ENCODE assay signal across 13 cellular contexts in the genomic region with DNA sequence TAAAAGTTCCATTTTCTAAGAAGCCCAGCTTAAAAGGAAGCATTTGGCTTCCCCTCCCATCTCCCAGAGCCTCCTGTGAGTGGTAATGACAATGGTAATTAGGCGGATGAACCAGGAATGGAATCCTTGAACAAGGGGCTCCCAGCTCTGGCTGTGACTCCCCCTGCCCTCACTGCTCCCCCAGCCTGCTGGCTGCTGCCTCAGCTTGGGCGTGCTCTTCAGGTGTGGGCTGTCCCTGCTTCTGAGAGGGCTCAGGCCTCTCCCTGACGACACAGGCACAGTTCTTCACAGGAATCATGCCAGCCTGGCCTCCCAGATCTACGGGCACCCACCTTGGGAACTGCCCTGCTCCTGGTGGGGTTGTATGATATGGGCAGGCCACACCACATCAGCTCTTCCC.
A peak's percentile ranks its signal among the peaks of the same experiment; 100 is the strongest.
DNase-seq lines count a peak whose midpoint lies in the region; ATAC-seq and TF ChIP-seq lines count a peak whose summit lies in the region.
"Had no signal": no experiment of that assay in that cellular context is flagged by ENCODE, and none has a peak within 500 bp of the region (broad histone marks: within the 10 kb centered on the region; RNA-seq: fewer than 3 reads in every experiment).

No MANE protein-coding gene starts in this region.

- H3K27me3 ChIP-seq in heart right ventricle = no peaks in the 10 kb centered on the region
- no peaks in the 10 kb centered on the region for H3K27me3 ChIP-seq in esophagus muscularis mucosa
- no peaks in the 10 kb centered on the region for H3K27me3 ChIP-seq in neural progenitor cell
- H3K27me3 ChIP-seq: BE2C had no signal

- peaks cover 4% of the 10 kb centered on the region for H3K27me3 Mint-ChIP-seq in neural progenitor cell (ENCODE audit: insufficient read depth, low read depth)

- TF ChIP-seq POLR2A in esophagus muscularis mucosa (IDR thresholded peaks at IDR 0.05; ENCODE audit: low read depth) = no peak

- no peaks in the 10 kb centered on the region for H3K79me2 ChIP-seq in neural progenitor cell (ENCODE audit: low read depth)

- H3K4me1 ChIP-seq in heart right ventricle (no peaks in the 10 kb centered on the region), esophagus muscularis mucosa (no peaks in the 10 kb centered on the region), neural progenitor cell (peaks cover 12% of the 10 kb centered on the region)
- H3K4me1 ChIP-seq: A549, BE2C had no signal

- no peak overlapping the region for H2AFZ ChIP-seq in neural progenitor cell (replicated peaks)
- H2AFZ ChIP-seq: GM23338 had no signal

- TF ChIP-seq CTCF in heart right ventricle (IDR thresholded peaks at IDR 0.05) (no peak), esophagus muscularis mucosa (IDR thresholded peaks at IDR 0.05) (no peak), neural progenitor cell (IDR thresholded peaks at IDR 0.05) (no peak)

- peaks cover 39% of the 10 kb centered on the region for H3K36me3 Mint-ChIP-seq in neural progenitor cell
- H3K36me3 Mint-ChIP-seq: CD4-positive, alpha-beta memory T cell had no signal

- peak; percentile 10 for DNase-seq in cardiac septum (ENCODE audit: low spot score)
- DNase-seq in heart right ventricle = no peak
- peak; percentile 83 for DNase-seq in esophagus muscularis mucosa (ENCODE audit: extremely low spot score)
- DNase-seq in neural progenitor cell (ENCODE audit: low spot score) = no peak
- DNase-seq in NCI-H187 (lab: John Stamatoyannopoulos, UW) = no peak
- no peak for DNase-seq in SHP77 treated with DMSO at 0.1 percent for 48 hours (lab: John Stamatoyannopoulos, UW)
- DNase-seq: BE2C; CD4-positive, alpha-beta memory T cell; DMS79; H9 had no signal

- peak overlapping the region; percentile 11 for H3K27ac Mint-ChIP-seq in neural progenitor cell
- H3K27ac Mint-ChIP-seq: GM23338 had no signal

- no peak overlapping the region for H3K4me3 Mint-ChIP-seq in neural progenitor cell
- H3K4me3 Mint-ChIP-seq: CD4-positive, alpha-beta memory T cell; GM23338; H9 had no signal

- no peak for TF ChIP-seq EP300 in esophagus muscularis mucosa (IDR thresholded peaks at IDR 0.05)

- no peak overlapping the region for H3K9ac ChIP-seq in neural progenitor cell

- H3K27ac ChIP-seq in heart right ventricle (no peak overlapping the region), esophagus muscularis mucosa (replicated peaks in 1 of 4) (no peak overlapping the region), neural progenitor cell (no peak overlapping the region)
- H3K27ac ChIP-seq: A549, C4-2B had no signal

- no peak overlapping the region for H3K4me3 ChIP-seq in heart right ventricle
- no peak overlapping the region for H3K4me3 ChIP-seq in esophagus muscularis mucosa
- H3K4me3 ChIP-seq in neural progenitor cell = no peak overlapping the region
- H3K4me3 ChIP-seq: A549, GM23338 had no signal

- intact Hi-C loops in cardiac septum (cut with DNase I) (no loop called here), heart right ventricle (cut with DNase I) (loop anchor here in 1 of 10 donors (10.0 kb wide), 1 partner anchor 298 kb away; no protein-coding TSS in a partner anchor), esophagus muscularis mucosa (cut with DNase I) (no loop called here)

- H3K4me2 ChIP-seq in neural progenitor cell = no peak overlapping the region
- H3K4me2 ChIP-seq: A549, GM23338 had no signal

- 92 to 94% methylated on average over 4 of the region's 4 CpGs for WGBS in heart right ventricle, 2 donors
- 90% methylated on average over 4 of the region's 4 CpGs for WGBS in esophagus muscularis mucosa

- H3K4me1 Mint-ChIP-seq in neural progenitor cell = peaks cover 18% of the 10 kb centered on the region
- H3K4me1 Mint-ChIP-seq: CD4-positive, alpha-beta memory T cell had no signal

- no peaks in the 10 kb centered on the region for H3F3A ChIP-seq in neural progenitor cell (ENCODE audit: low read depth)

- ATAC-seq in heart right ventricle = no peak
- ATAC-seq: A549, GM23338 had no signal

- H3K9me3 ChIP-seq in heart right ventricle (no peaks in the 10 kb centered on the region), esophagus muscularis mucosa (no peaks in the 10 kb centered on the region), neural progenitor cell (ENCODE audit: low read depth) (no peaks in the 10 kb centered on the region)
- H3K9me3 ChIP-seq: A549, BE2C had no signal

- no peaks in the 10 kb centered on the region for H3K9me3 Mint-ChIP-seq in neural progenitor cell
- H3K9me3 Mint-ChIP-seq: GM23338, H9 had no signal

- no peaks in the 10 kb centered on the region for H4K20me1 ChIP-seq in neural progenitor cell (ENCODE audit: low read depth)

- H3K36me3 ChIP-seq in heart right ventricle (no peaks in the 10 kb centered on the region), esophagus muscularis mucosa (peaks cover 0 to 10% (median 3%) of the 10 kb centered on the region in 4 donors), neural progenitor cell (no peaks in the 10 kb centered on the region)

Comparison
In these comparisons a context has a peak if more than half of its experiments do, and no peak if none do; other contexts are left out.
1. DNase-seq: peak in cardiac septum (single experiment) and esophagus muscularis mucosa (single experiment); none in heart right ventricle (0 of 2), neural progenitor cell (single experiment), NCI-H187 (0 of 2) and SHP77 treated with DMSO at 0.1 percent for 48 hours (single experiment).